11 cellular contexts compared by ENCODE assay signal in genomic region chr6:142952614-142953013, GRCh38. TPM values are rescaled to one million over a fixed set of nuclear protein-coding genes. Genes with fewer than 3 reads are reported as not detected.
DNase-seq lines count a peak whose midpoint lies in the region; ATAC-seq and TF ChIP-seq lines count a peak whose summit lies in the region.
"Had no signal": no experiment of that assay in that cellular context is flagged by ENCODE, and none has a peak within 500 bp of the region (broad histone marks: within the 10 kb centered on the region; RNA-seq: fewer than 3 reads in every experiment).

No MANE protein-coding gene starts in this region.

- H3K36me3 Mint-ChIP-seq in activated CD8-positive, alpha-beta T cell treated with anti-CD3 and anti-CD28 coated beads for 36 hours (ENCODE audit: low read depth): no peaks in the 10 kb centered on the region
- no peaks in the 10 kb centered on the region for H3K36me3 Mint-ChIP-seq in activated CD8-positive, alpha-beta T cell treated with anti-CD3 and anti-CD28 coated beads, Interleukin-2, amount 10 ng/mL, durations not matched to agents 7 days and 5 days (ENCODE audit: low read depth)
- no peaks in the 10 kb centered on the region for H3K36me3 Mint-ChIP-seq in stimulated activated memory B cell treated with anti-CD40 and anti-IgM and Interleukin-4, amounts not matched to agents 10 μg/mL and 1 μg/mL and 100 μg/mL, for 72 hours

- H3K4me1 Mint-ChIP-seq in activated CD8-positive, alpha-beta T cell treated with anti-CD3 and anti-CD28 coated beads for 36 hours (ENCODE audit: low read depth): peaks cover 31% of the 10 kb centered on the region
- H3K4me1 Mint-ChIP-seq in activated CD8-positive, alpha-beta T cell treated with anti-CD3 and anti-CD28 coated beads, Interleukin-2, amount 10 ng/mL, durations not matched to agents 7 days and 5 days (ENCODE audit: low read depth): peaks cover 10% of the 10 kb centered on the region
- H3K4me1 Mint-ChIP-seq in stimulated activated memory B cell treated with anti-CD40 and anti-IgM and Interleukin-4, amounts not matched to agents 10 μg/mL and 1 μg/mL and 100 μg/mL, for 72 hours: peaks cover 44% of the 10 kb centered on the region

- intact Hi-C loops in activated CD8-positive, alpha-beta T cell treated with anti-CD3 and anti-CD28 coated beads for 36 hours (cut with micrococcal nuclease): loop anchor here (10.0 kb wide), 1 partner anchor 62 kb away; no protein-coding TSS in a partner anchor
- intact Hi-C loops in cardiac septum (cut with DNase I): no loop called here

- POLR2A ChIA-PET in activated CD8-positive, alpha-beta T cell treated with anti-CD3 and anti-CD28 coated beads for 36 hours (lab: Charles Lee): interaction anchor here (1.8 kb wide), 1 partner anchor 9 kb away, joined by 4 read pairs; no protein-coding TSS in a partner anchor
- POLR2A ChIA-PET in activated CD8-positive, alpha-beta T cell treated with anti-CD3 and anti-CD28 coated beads, Interleukin-2, amount 10 ng/mL, durations not matched to agents 7 days and 5 days (lab: Charles Lee): no interaction called here

- CTCF ChIA-PET in activated CD8-positive, alpha-beta T cell treated with anti-CD3 and anti-CD28 coated beads for 36 hours (lab: Charles Lee): interaction anchor here (1.7 to 2.4 kb wide), 2 partner anchors 74 to 260 kb away, joined by 5 to 6 read pairs; no protein-coding TSS in a partner anchor
- CTCF ChIA-PET in activated CD8-positive, alpha-beta T cell treated with anti-CD3 and anti-CD28 coated beads, Interleukin-2, amount 10 ng/mL, durations not matched to agents 7 days and 5 days (lab: Charles Lee): interaction anchor here (2.3 kb wide), 1 partner anchor 74 kb away, joined by 10 read pairs; no protein-coding TSS in a partner anchor

- H3K27ac Mint-ChIP-seq in activated CD8-positive, alpha-beta T cell treated with anti-CD3 and anti-CD28 coated beads for 36 hours: peak overlapping the region; percentile 19
- H3K27ac Mint-ChIP-seq in activated CD8-positive, alpha-beta T cell treated with anti-CD3 and anti-CD28 coated beads, Interleukin-2, amount 10 ng/mL, durations not matched to agents 7 days and 5 days: no peak overlapping the region
- peak overlapping the region; percentile 2 for H3K27ac Mint-ChIP-seq in stimulated activated memory B cell treated with anti-CD40 and anti-IgM and Interleukin-4, amounts not matched to agents 10 μg/mL and 1 μg/mL and 100 μg/mL, for 72 hours

- peak; percentile 11 for DNase-seq in activated CD8-positive, alpha-beta T cell treated with anti-CD3 and anti-CD28 coated beads for 36 hours
- DNase-seq in activated CD8-positive, alpha-beta T cell treated with anti-CD3 and anti-CD28 coated beads, Interleukin-2, amount 10 ng/mL, durations not matched to agents 7 days and 5 days: no peak
- no peak for DNase-seq in DMS114 treated with DMSO at 0.1 percent for 48 hours (lab: John Stamatoyannopoulos, UW; ENCODE audit: unreplicated experiment)
- no peak for DNase-seq in cardiac septum (ENCODE audit: low spot score)
- DNase-seq in HPDE6-E6E7 (ENCODE audit: extremely low spot score): no peak
- DNase-seq: aorta, left lung, stomach had no signal

- no peaks in the 10 kb centered on the region for H3K9me3 Mint-ChIP-seq in activated CD8-positive, alpha-beta T cell treated with anti-CD3 and anti-CD28 coated beads for 36 hours
- no peaks in the 10 kb centered on the region for H3K9me3 Mint-ChIP-seq in activated CD8-positive, alpha-beta T cell treated with anti-CD3 and anti-CD28 coated beads, Interleukin-2, amount 10 ng/mL, durations not matched to agents 7 days and 5 days (ENCODE audit: insufficient read depth)
- H3K9me3 Mint-ChIP-seq in stimulated activated memory B cell treated with anti-CD40 and anti-IgM and Interleukin-4, amounts not matched to agents 10 μg/mL and 1 μg/mL and 100 μg/mL, for 72 hours: no peaks in the 10 kb centered on the region

- no peaks in the 10 kb centered on the region for H3K27me3 Mint-ChIP-seq in activated CD8-positive, alpha-beta T cell treated with anti-CD3 and anti-CD28 coated beads for 36 hours
- no peaks in the 10 kb centered on the region for H3K27me3 Mint-ChIP-seq in activated CD8-positive, alpha-beta T cell treated with anti-CD3 and anti-CD28 coated beads, Interleukin-2, amount 10 ng/mL, durations not matched to agents 7 days and 5 days (ENCODE audit: low read depth)
- no peaks in the 10 kb centered on the region for H3K27me3 Mint-ChIP-seq in stimulated activated memory B cell treated with anti-CD40 and anti-IgM and Interleukin-4, amounts not matched to agents 10 μg/mL and 1 μg/mL and 100 μg/mL, for 72 hours

- TF ChIP-seq CTCF in activated CD8-positive, alpha-beta T cell treated with anti-CD3 and anti-CD28 coated beads for 36 hours (IDR thresholded peaks at IDR 0.05): no peak

- ATAC-seq in activated CD8-positive, alpha-beta T cell treated with anti-CD3 and anti-CD28 coated beads for 36 hours: no peak
- ATAC-seq in activated CD8-positive, alpha-beta T cell treated with anti-CD3 and anti-CD28 coated beads, Interleukin-2, amount 10 ng/mL, durations not matched to agents 7 days and 5 days: no peak
- ATAC-seq in GM21723 (IDR thresholded peaks at IDR 0.05; ENCODE audit: unreplicated experiment) (peak; percentile 75), HG03378 (IDR thresholded peaks at IDR 0.05; ENCODE audit: unreplicated experiment) (peak; percentile 65)
- peak; percentile 91 for ATAC-seq in stimulated activated memory B cell treated with anti-CD40 and anti-IgM and Interleukin-4, amounts not matched to agents 10 μg/mL and 1 μg/mL and 100 μg/mL, for 72 hours
- ATAC-seq: left lung had no signal

- no peak overlapping the region for H3K4me3 Mint-ChIP-seq in activated CD8-positive, alpha-beta T cell treated with anti-CD3 and anti-CD28 coated beads for 36 hours
- no peak overlapping the region for H3K4me3 Mint-ChIP-seq in activated CD8-positive, alpha-beta T cell treated with anti-CD3 and anti-CD28 coated beads, Interleukin-2, amount 10 ng/mL, durations not matched to agents 7 days and 5 days
- H3K4me3 Mint-ChIP-seq in stimulated activated memory B cell treated with anti-CD40 and anti-IgM and Interleukin-4, amounts not matched to agents 10 μg/mL and 1 μg/mL and 100 μg/mL, for 72 hours: peak overlapping the region; percentile 26

RNA-seq across cellular contexts. Expression of gene HIVEP2, which starts 7.6 kb away (rescaled TPM):
- 10 to 100 TPM; 31.8 to 38.1 TPM for total RNA-seq in activated CD8-positive, alpha-beta T cell treated with anti-CD3 and anti-CD28 coated beads for 36 hours
- 10 to 100 TPM; 22.8 to 23.1 TPM for total RNA-seq in activated CD8-positive, alpha-beta T cell treated with anti-CD3 and anti-CD28 coated beads, Interleukin-2, amount 10 ng/mL, durations not matched to agents 7 days and 5 days
- total RNA-seq in cardiac septum: 25.7 TPM

Comparison
In these comparisons a context has a peak if more than half of its experiments do, and no peak if none do; other contexts are left out.
1. ATAC-seq: peak in GM21723 (single experiment), HG03378 (single experiment) and stimulated activated memory B cell treated with anti-CD40 and anti-IgM and Interleukin-4, amounts not matched to agents 10 μg/mL and 1 μg/mL and 100 μg/mL, for 72 hours (single experiment); none in activated CD8-positive, alpha-beta T cell treated with anti-CD3 and anti-CD28 coated beads for 36 hours (single experiment) and activated CD8-positive, alpha-beta T cell treated with anti-CD3 and anti-CD28 coated beads, Interleukin-2, amount 10 ng/mL, durations not matched to agents 7 days and 5 days (single experiment).